Comparison of ENCODE assay signal across 14 cellular contexts in genomic region chr1:6959491-6959890, GRCh38.
DNase-seq lines count a peak whose midpoint lies in the region; ATAC-seq and TF ChIP-seq lines count a peak whose summit lies in the region.
"Had no signal": no experiment of that assay in that cellular context is flagged by ENCODE, and none has a peak within 500 bp of the region (broad histone marks: within the 10 kb centered on the region; RNA-seq: fewer than 3 reads in every experiment).

No MANE protein-coding gene starts in this region.

- H3K4me1 Mint-ChIP-seq in glutamatergic neuron (ENCODE audit: low read depth, unreplicated experiment), result peaks cover 58% of the 10 kb centered on the region

- no peaks in the 10 kb centered on the region for H4K20me1 ChIP-seq in PC-3 (ENCODE audit: low read length)

- intact Hi-C loops in PC-3 (cut with micrococcal nuclease), result no loop called here
- intact Hi-C loops in psoas muscle (cut with DNase I), result no loop called here
- intact Hi-C loops in vagina (cut with DNase I), result no loop called here

- TF ChIP-seq CTCF in PC-3 (conservative IDR thresholded peaks at IDR 0.05; ENCODE audit: low read depth, low read length) (no peak), glutamatergic neuron (IDR thresholded peaks at IDR 0.05; ENCODE audit: partially characterized antibody, unreplicated experiment) (no peak), psoas muscle (IDR thresholded peaks at IDR 0.05) (no peak), vagina (IDR thresholded peaks at IDR 0.05) (no peak)

- peak overlapping the region; percentile 59 for H3K4me3 Mint-ChIP-seq in glutamatergic neuron (ENCODE audit: unreplicated experiment)

- DNase-seq in NCI-H526 treated with DMSO at 0.1 percent for 48 hours (lab: John Stamatoyannopoulos, UW), result peak; percentile 21
- DNase-seq in NCI-H526 (lab: John Stamatoyannopoulos, UW), result no peak
- peak; percentile 83 for DNase-seq in PC-3
- no peak for DNase-seq in glutamatergic neuron
- no peak for DNase-seq in psoas muscle
- no peak for DNase-seq in vagina (ENCODE audit: extremely low spot score in 2 of 2)
- DNase-seq in mesenteric fat pad (ENCODE audit: low spot score), result no peak
- DNase-seq: IMR-90, Kasumi-1, NCI-H187, NCI-H226 had no signal

- H3K4me1 ChIP-seq in PC-3 (ENCODE audit: insufficient read depth, low read length) (peaks cover 49% of the 10 kb centered on the region), psoas muscle (peaks cover 19% of the 10 kb centered on the region), vagina (peaks cover 27% of the 10 kb centered on the region)

- no peaks in the 10 kb centered on the region for H3K79me2 ChIP-seq in PC-3 (ENCODE audit: low read length)

- H3K9ac ChIP-seq in PC-3 (ENCODE audit: low read length), result peak overlapping the region; percentile 40

- H3K27ac ChIP-seq in PC-3 (ENCODE audit: low read length), result peak overlapping the region; percentile 81
- peak overlapping the region; percentile 71 for H3K27ac ChIP-seq in psoas muscle
- no peak overlapping the region for H3K27ac ChIP-seq in vagina
- H3K27ac ChIP-seq: 22Rv1 had no signal

- H3K36me3 Mint-ChIP-seq in glutamatergic neuron (ENCODE audit: unreplicated experiment), result no peaks in the 10 kb centered on the region

- CTCF ChIA-PET in PC-3 (lab: Charles Lee), result no interaction called here

- H3K9me3 ChIP-seq in PC-3 (ENCODE audit: low read length), result no peaks in the 10 kb centered on the region
- no peaks in the 10 kb centered on the region for H3K9me3 ChIP-seq in psoas muscle
- H3K9me3 ChIP-seq in vagina, result no peaks in the 10 kb centered on the region
- H3K9me3 ChIP-seq: BE2C had no signal

- H3K4me3 ChIP-seq in PC-3 (ENCODE audit: low read length) (peak overlapping the region; percentile 20; the same call in 1 of the 2 replicates), psoas muscle (no peak overlapping the region), vagina (no peak overlapping the region)

- no peak overlapping the region for H2AFZ ChIP-seq in PC-3 (ENCODE audit: low read length)

- 86 to 95% (median 89%) methylated on average over 8 of the region's 8 CpGs for WGBS in psoas muscle, 3 donors

- peaks cover 10% of the 10 kb centered on the region for H3F3A ChIP-seq in PC-3 (ENCODE audit: low read length, unreplicated experiment)

- no peaks in the 10 kb centered on the region for H3K9me2 ChIP-seq in PC-3 (replicated peaks; ENCODE audit: low read length)

- peaks cover 11% of the 10 kb centered on the region for H3K27me3 Mint-ChIP-seq in glutamatergic neuron (ENCODE audit: unreplicated experiment)

- H3K27ac Mint-ChIP-seq in glutamatergic neuron (ENCODE audit: unreplicated experiment), result peak overlapping the region; percentile 59

- TF ChIP-seq POLR2A in vagina (IDR thresholded peaks at IDR 0.05), result no peak

- POLR2A ChIA-PET in PC-3 (lab: Charles Lee; ENCODE audit: unreplicated experiment), result no interaction called here

- ATAC-seq in PC-3 (peak; percentile 41), psoas muscle (no peak), HG02798 (IDR thresholded peaks at IDR 0.05; ENCODE audit: poor library complexity, unreplicated experiment) (no peak)

- H3K36me3 ChIP-seq in PC-3 (ENCODE audit: low read depth, low read length) (no peaks in the 10 kb centered on the region), psoas muscle (ENCODE audit: insufficient read depth in 1 of 2, low read depth in 1 of 2) (no peaks in the 10 kb centered on the region), vagina (no peaks in the 10 kb centered on the region)
- H3K36me3 ChIP-seq: BE2C had no signal

- peak overlapping the region; percentile 81 for H3K4me2 ChIP-seq in PC-3 (ENCODE audit: low read length)

- no TSS peak for BruUV-seq in PC-3 (replicated peaks; lab: Mats Ljungman, UMichigan)

- no peaks in the 10 kb centered on the region for H3K27me3 ChIP-seq in PC-3 (ENCODE audit: low read length)
- H3K27me3 ChIP-seq in psoas muscle (ENCODE audit: insufficient read depth in 3 of 3, low read length in 2 of 3), result no peaks in the 10 kb centered on the region
- H3K27me3 ChIP-seq in vagina, result no peaks in the 10 kb centered on the region
- H3K27me3 ChIP-seq: BE2C had no signal

- peaks cover 7% of the 10 kb centered on the region for H3K9me3 Mint-ChIP-seq in glutamatergic neuron (ENCODE audit: unreplicated experiment)

Comparison
In these comparisons a context has a peak if more than half of its experiments do, and no peak if none do; other contexts are left out.
1. DNase-seq: peak in NCI-H526 treated with DMSO at 0.1 percent for 48 hours (single experiment) and PC-3 (single experiment); none in NCI-H526 (0 of 2), glutamatergic neuron (single experiment), psoas muscle (0 of 2), vagina (0 of 2) and mesenteric fat pad (single experiment).